ENCODE assay signal across 8 cellular contexts in genomic region chr2:86621290-86621943, GRCh38. TPM values are rescaled to one million over a fixed set of nuclear protein-coding genes. Genes with fewer than 3 reads are reported as not detected.
DNase-seq lines count a peak whose midpoint lies in the region; ATAC-seq and TF ChIP-seq lines count a peak whose summit lies in the region.

No MANE protein-coding gene starts in this region.

- CTCF ChIA-PET in activated CD4-positive, alpha-beta memory T cell treated with anti-CD3 and anti-CD28 coated beads for 36 hours (lab: Charles Lee) = interaction anchor here (0.9 kb wide), 1 partner anchor 103 kb away, joined by 3 read pairs; no protein-coding TSS in a partner anchor

- DNase-seq in cardiac muscle cell (ENCODE audit: low read depth in 1 of 2, low spot score in 1 of 2) (peak in 1 of 2 donors; percentile 14), Right ventricle myocardium inferior (ENCODE audit: missing footprints) (no peak), kidney glomerular epithelial cell (lab: John Stamatoyannopoulos, UW) (peak; percentile 10), upper lobe of right lung (no peak), LoVo (ENCODE audit: low spot score) (no peak)
- no peak for DNase-seq in activated CD4-positive, alpha-beta memory T cell treated with anti-CD3 and anti-CD28 coated beads for 36 hours

- intact Hi-C loops in Right ventricle myocardium inferior (cut with DNase I) = loop anchor here (5.0 kb wide), 2 partner anchors 114 to 179 kb away; partner anchors contain the start of gene KDM3A
- intact Hi-C loops in activated CD4-positive, alpha-beta memory T cell treated with anti-CD3 and anti-CD28 coated beads for 36 hours (cut with micrococcal nuclease) = loop anchor here (5.0 kb wide), 1 partner anchor 424 kb away; the partner anchor contains the start of genes IMMT and MRPL35
- intact Hi-C loops in upper lobe of right lung (cut with DNase I) = no loop called here

- H3K27ac ChIP-seq in cardiac muscle cell (peak overlapping the region; percentile 99), upper lobe of right lung (peak overlapping the region; percentile 97)

- POLR2A ChIA-PET in activated CD4-positive, alpha-beta memory T cell treated with anti-CD3 and anti-CD28 coated beads for 36 hours (lab: Charles Lee) = interaction anchor here (2.6 kb wide), 1 partner anchor 180 kb away, joined by 21 read pairs; the partner anchor contains the start of gene KDM3A

- H3K4me3 Mint-ChIP-seq in activated CD4-positive, alpha-beta memory T cell treated with anti-CD3 and anti-CD28 coated beads for 36 hours = peak overlapping the region; percentile 95

- H3K9me3 ChIP-seq in cardiac muscle cell (ENCODE audit: low read depth) = no peaks in the 10 kb centered on the region
- H3K9me3 ChIP-seq in upper lobe of right lung = no peaks in the 10 kb centered on the region

- H3K36me3 Mint-ChIP-seq in activated CD4-positive, alpha-beta memory T cell treated with anti-CD3 and anti-CD28 coated beads for 36 hours = peaks cover 12% of the 10 kb centered on the region

- peaks cover 11% of the 10 kb centered on the region for H3K4me1 ChIP-seq in cardiac muscle cell (ENCODE audit: low read depth)
- peaks cover 17% of the 10 kb centered on the region for H3K4me1 ChIP-seq in upper lobe of right lung

- H3K27me3 ChIP-seq in cardiac muscle cell = no peaks in the 10 kb centered on the region
- no peaks in the 10 kb centered on the region for H3K27me3 ChIP-seq in upper lobe of right lung

- no peak for TF ChIP-seq CTCF in cardiac muscle cell (IDR thresholded peaks at IDR 0.05; ENCODE audit: low read depth, low read length)
- no peak for TF ChIP-seq CTCF in upper lobe of right lung (IDR thresholded peaks at IDR 0.05)

- no peak overlapping the region for H3K27ac Mint-ChIP-seq in activated CD4-positive, alpha-beta memory T cell treated with anti-CD3 and anti-CD28 coated beads for 36 hours

- H3K4me3 ChIP-seq in cardiac muscle cell (peak overlapping the region; percentile 76), upper lobe of right lung (peak overlapping the region; percentile 66)

- ATAC-seq in Right ventricle myocardium inferior (no peak), upper lobe of right lung (no peak), GM21737 (IDR thresholded peaks at IDR 0.05; ENCODE audit: unreplicated experiment) (no peak), HG02623 (IDR thresholded peaks at IDR 0.05; ENCODE audit: unreplicated experiment) (no peak)

- no peaks in the 10 kb centered on the region for H3K9me3 Mint-ChIP-seq in activated CD4-positive, alpha-beta memory T cell treated with anti-CD3 and anti-CD28 coated beads for 36 hours

- H3K27me3 Mint-ChIP-seq in activated CD4-positive, alpha-beta memory T cell treated with anti-CD3 and anti-CD28 coated beads for 36 hours = no peaks in the 10 kb centered on the region

- H3K36me3 ChIP-seq in cardiac muscle cell (peaks cover 29% of the 10 kb centered on the region), upper lobe of right lung (peaks cover 25% of the 10 kb centered on the region)

- peaks cover 46% of the 10 kb centered on the region for H3K4me1 Mint-ChIP-seq in activated CD4-positive, alpha-beta memory T cell treated with anti-CD3 and anti-CD28 coated beads for 36 hours (ENCODE audit: low read depth)

RNA-seq across cellular contexts. Expression of gene RNF103, which starts 2.2 kb away (rescaled TPM):
- total RNA-seq in cardiac muscle cell (19.4 and 28.1 TPM in 2 replicates), Right ventricle myocardium inferior (49.6 TPM), upper lobe of right lung (21.0 TPM)
- 22.0 and 30.0 TPM in 2 replicates for polyA plus RNA-seq in cardiac muscle cell
- total RNA-seq in activated CD4-positive, alpha-beta memory T cell treated with anti-CD3 and anti-CD28 coated beads for 36 hours = 10 to 100 TPM; 12.3 to 13.1 TPM

RNA-seq across cellular contexts. Expression of gene CHMP3, which starts 58.2 kb away (rescaled TPM):
- 32.4 and 47.4 TPM in 2 replicates for total RNA-seq in cardiac muscle cell
- polyA plus RNA-seq in cardiac muscle cell = 30.3 and 31.1 TPM in 2 replicates
- total RNA-seq in Right ventricle myocardium inferior = 171 TPM
- total RNA-seq in activated CD4-positive, alpha-beta memory T cell treated with anti-CD3 and anti-CD28 coated beads for 36 hours = 10 to 100 TPM; 36.5 to 38.6 TPM
- total RNA-seq in upper lobe of right lung = 159 TPM
